8 cellular contexts compared by ENCODE assay signal in genomic region chr3:172289583-172289982, GRCh38.
DNase-seq lines count a peak whose midpoint lies in the region; ATAC-seq and TF ChIP-seq lines count a peak whose summit lies in the region.

No MANE protein-coding gene starts in this region.

- CTCF ChIA-PET in AG04449 (lab: Yijun Ruan, JAX), result no interaction called here

- DNase-seq in AG04449 (ENCODE audit: low read depth, low spot score) (no peak), SK-MEL-5 (ENCODE audit: low read depth, low spot score) (peak; percentile 65), islet precursor cell (peak; percentile 65), GDM1 (lab: John Stamatoyannopoulos, UW) (no peak), MG63 (no peak)

- in situ Hi-C loops in SK-MEL-5 (cut with HindIII; ENCODE audit: low pct_unique_long_range_greater_than_20kb, low sequenced_read_pairs), result no loop called here

- peaks cover 88% of the 10 kb centered on the region for H3K36me3 ChIP-seq in MG63

- H3K27me3 ChIP-seq in MG63, result no peaks in the 10 kb centered on the region

- POLR2A ChIA-PET in AG04449 (lab: Yijun Ruan, JAX), result no interaction called here

- no peaks in the 10 kb centered on the region for H3K9me3 ChIP-seq in MG63

- peak; percentile 94 for ATAC-seq in GM21423 (IDR thresholded peaks at IDR 0.05; ENCODE audit: unreplicated experiment)
- no peak for ATAC-seq in HG02588 (IDR thresholded peaks at IDR 0.05; ENCODE audit: unreplicated experiment)
- ATAC-seq in GM19455 (IDR thresholded peaks at IDR 0.05; ENCODE audit: unreplicated experiment), result no peak

- TF ChIP-seq CTCF in AG04449 (IDR thresholded peaks at IDR 0.05; ENCODE audit: insufficient read depth, low read length, missing control alignments), result peak; percentile 24

- H3K4me3 ChIP-seq in AG04449 (ENCODE audit: low read depth, low read length), result no peak overlapping the region
- H3K4me3 ChIP-seq in MG63, result no peak overlapping the region

Comparison
In these comparisons a context has a peak if more than half of its experiments do, and no peak if none do; other contexts are left out.
1. DNase-seq: peak in SK-MEL-5 (single experiment) and islet precursor cell (single experiment); none in AG04449 (single experiment), GDM1 (single experiment) and MG63 (single experiment).